Comparison of ENCODE assay signal across 1 cellular context in genomic region chr6:29653452-29654038, GRCh38.
TF ChIP-seq lines count a peak whose summit lies in the region.

No MANE protein-coding gene starts in this region.

TF ChIP-seq in WTC11, 78 proteins besides CTCF, POLR2A, EP300 and RAD21 (continued from another document):
- no peak for TF ChIP-seq E2F1 (CRISPR knock-in tag; IDR thresholded peaks at IDR 0.05)
- no peak for TF ChIP-seq STAT6 (CRISPR knock-in tag; conservative IDR thresholded peaks at IDR 0.05; ENCODE audit: low read depth)
